ENCODE assay signal across 23 cellular contexts in the genomic region with DNA sequence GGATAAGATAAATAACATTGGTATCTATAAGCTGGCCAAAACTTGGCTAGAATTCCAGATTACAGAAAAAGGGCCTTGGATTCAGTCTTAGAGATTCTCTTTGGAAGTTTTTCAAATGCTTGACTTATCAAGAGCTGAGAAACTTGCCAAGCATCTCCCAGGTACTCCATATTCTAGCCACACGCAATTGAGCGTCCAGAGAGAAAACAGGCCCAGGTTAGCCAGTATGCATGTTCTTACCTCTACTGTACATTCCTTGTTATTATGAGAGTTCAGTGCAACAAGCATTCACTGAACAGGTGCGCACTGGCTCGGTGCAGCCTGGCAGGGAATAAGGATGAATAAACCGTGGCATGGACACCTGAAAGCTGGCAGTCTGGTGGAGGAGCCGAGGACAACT. TPM values are rescaled to one million over a fixed set of nuclear protein-coding genes. Genes with fewer than 3 reads are reported as not detected.
DNase-seq lines count a peak whose midpoint lies in the region; ATAC-seq and TF ChIP-seq lines count a peak whose summit lies in the region.
"Had no signal": no experiment of that assay in that cellular context is flagged by ENCODE, and none has a peak within 500 bp of the region (broad histone marks: within the 10 kb centered on the region; RNA-seq: fewer than 3 reads in every experiment).

No MANE protein-coding gene starts in this region.

- peak overlapping the region; percentile 58 for H3K4me2 ChIP-seq in GM23248 (ENCODE audit: unreplicated experiment)
- H3K4me2 ChIP-seq in PC-3 (ENCODE audit: low read length) = no peak overlapping the region
- H3K4me2 ChIP-seq: A549, PC-9 had no signal

- intact Hi-C loops in PC-3 (cut with micrococcal nuclease) (no loop called here), body of pancreas (cut with DNase I) (no loop called here)

- no peaks in the 10 kb centered on the region for H3K27me3 Mint-ChIP-seq in mesothelial cell of epicardium (ENCODE audit: low read depth)

- H3K9me2 ChIP-seq in GM23248 (ENCODE audit: insufficient read depth) = no peaks in the 10 kb centered on the region
- H3K9me2 ChIP-seq in PC-3 (replicated peaks; ENCODE audit: low read length) = no peaks in the 10 kb centered on the region

- no peak for ATAC-seq in PC-3
- no peak for ATAC-seq in body of pancreas
- ATAC-seq in GM21619 (IDR thresholded peaks at IDR 0.05; ENCODE audit: unreplicated experiment) = no peak
- ATAC-seq: A549; CD8-positive, alpha-beta T cell; K562 had no signal

- H2AFZ ChIP-seq in GM23248 (no peak overlapping the region), PC-3 (ENCODE audit: low read length) (no peak overlapping the region)
- H2AFZ ChIP-seq: PC-9 had no signal

- H3K4me3 Mint-ChIP-seq in mesothelial cell of epicardium = no peak overlapping the region
- H3K4me3 Mint-ChIP-seq: CD8-positive, alpha-beta T cell had no signal

- H4K20me1 ChIP-seq in GM23248 (ENCODE audit: insufficient read depth) (no peaks in the 10 kb centered on the region), PC-3 (ENCODE audit: low read length) (no peaks in the 10 kb centered on the region)

- POLR2A ChIA-PET in PC-3 (lab: Charles Lee; ENCODE audit: unreplicated experiment) = no interaction called here

- H3K4me1 ChIP-seq in GM23248 (ENCODE audit: insufficient read depth) (peaks cover 29% of the 10 kb centered on the region), HUES48 (ENCODE audit: control insufficient read depth, insufficient read depth, low read length) (peaks cover 5% of the 10 kb centered on the region), adipocyte (ENCODE audit: control insufficient read depth, insufficient read depth, low read length) (peaks cover 18% of the 10 kb centered on the region), PC-3 (ENCODE audit: insufficient read depth, low read length) (no peaks in the 10 kb centered on the region), body of pancreas (peaks cover 3% of the 10 kb centered on the region)
- H3K4me1 ChIP-seq: A549 had no signal

- in situ Hi-C loops in GM23248 (cut with MboI) = no loop called here

- H3F3A ChIP-seq in GM23248 (ENCODE audit: insufficient read depth) = peaks cover 48% of the 10 kb centered on the region
- no peaks in the 10 kb centered on the region for H3F3A ChIP-seq in PC-3 (ENCODE audit: low read length, unreplicated experiment)

- TF ChIP-seq POLR2A in body of pancreas (IDR thresholded peaks at IDR 0.05) = no peak

- H3K36me3 ChIP-seq in GM23248 (ENCODE audit: low read depth) = peaks cover 90% of the 10 kb centered on the region
- peaks cover 100% of the 10 kb centered on the region for H3K36me3 ChIP-seq in HUES48 (ENCODE audit: control insufficient read depth, insufficient read depth, low read length)
- peaks cover 100% of the 10 kb centered on the region for H3K36me3 ChIP-seq in adipocyte (ENCODE audit: control insufficient read depth, insufficient read depth, low read length, severe bottlenecking)
- peaks cover 89% of the 10 kb centered on the region for H3K36me3 ChIP-seq in PC-3 (ENCODE audit: low read depth, low read length)
- H3K36me3 ChIP-seq in body of pancreas (replicated peaks in 1 of 2; ENCODE audit: insufficient read depth in 1 of 2, low read depth in 2 of 2) = peaks cover 7 to 60% of the 10 kb centered on the region in 2 donors
- H3K36me3 ChIP-seq in WERI-Rb-1 = peaks cover 81% of the 10 kb centered on the region

- no peak overlapping the region for H3K9ac ChIP-seq in GM23248
- H3K9ac ChIP-seq in HUES48 (ENCODE audit: low read depth, low read length) = no peak overlapping the region
- H3K9ac ChIP-seq in adipocyte (ENCODE audit: low read length) = peak overlapping the region; percentile 18
- H3K9ac ChIP-seq in PC-3 (ENCODE audit: low read length) = no peak overlapping the region

- H3K27ac ChIP-seq in GM23248 (no peak overlapping the region; the same call in 1 of the 2 replicates), HUES48 (ENCODE audit: low read depth, low read length) (peak overlapping the region; percentile 48), PC-3 (ENCODE audit: low read length) (no peak overlapping the region), body of pancreas (no peak overlapping the region), WERI-Rb-1 (no peak overlapping the region)
- H3K27ac ChIP-seq: A549, HL-60, PC-9, RWPE1 had no signal

- H3K9me3 Mint-ChIP-seq in mesothelial cell of epicardium = no peaks in the 10 kb centered on the region
- H3K9me3 Mint-ChIP-seq: CD8-positive, alpha-beta T cell had no signal

- H3K27me3 ChIP-seq in GM23248 (replicated peaks; ENCODE audit: insufficient read depth) (no peaks in the 10 kb centered on the region), HUES48 (ENCODE audit: control insufficient read depth, insufficient read depth, low read length) (no peaks in the 10 kb centered on the region), adipocyte (replicated peaks; ENCODE audit: control insufficient read depth, insufficient read depth, low read length) (no peaks in the 10 kb centered on the region), PC-3 (ENCODE audit: low read length) (no peaks in the 10 kb centered on the region), body of pancreas (no peaks in the 10 kb centered on the region), WERI-Rb-1 (ENCODE audit: insufficient read depth, low read depth, severe bottlenecking) (no peaks in the 10 kb centered on the region)

- peaks cover 50% of the 10 kb centered on the region for H3K36me3 Mint-ChIP-seq in mesothelial cell of epicardium

- H3K4me3 ChIP-seq in GM23248 = no peak overlapping the region
- H3K4me3 ChIP-seq in HUES48 (ENCODE audit: low read depth, low read length) = no peak overlapping the region
- H3K4me3 ChIP-seq in adipocyte (ENCODE audit: low read length) = no peak overlapping the region
- H3K4me3 ChIP-seq in PC-3 (ENCODE audit: low read length) = no peak overlapping the region
- H3K4me3 ChIP-seq in body of pancreas = no peak overlapping the region
- H3K4me3 ChIP-seq in WERI-Rb-1 (ENCODE audit: low read depth, low read length) = no peak overlapping the region
- H3K4me3 ChIP-seq: A549, HAP-1, K562, PC-9 had no signal

- TF ChIP-seq CTCF in mesothelial cell of epicardium (IDR thresholded peaks at IDR 0.05; ENCODE audit: unreplicated experiment) (no peak), PC-3 (conservative IDR thresholded peaks at IDR 0.05; ENCODE audit: low read depth, low read length) (no peak), body of pancreas (IDR thresholded peaks at IDR 0.05) (no peak), WERI-Rb-1 (IDR thresholded peaks at IDR 0.05; ENCODE audit: low read depth, low read length) (no peak)

- peaks cover 5% of the 10 kb centered on the region for H3K4me1 Mint-ChIP-seq in mesothelial cell of epicardium

- CTCF ChIA-PET in PC-3 (lab: Charles Lee) = no interaction called here

- BruUV-seq in PC-3 (replicated peaks; lab: Mats Ljungman, UMichigan) = no TSS peak

- peaks cover 20% of the 10 kb centered on the region for H3K79me2 ChIP-seq in GM23248 (ENCODE audit: insufficient read depth)
- H3K79me2 ChIP-seq in PC-3 (ENCODE audit: low read length) = no peaks in the 10 kb centered on the region

- no peak for DNase-seq in GM23248
- DNase-seq in adipocyte (ENCODE audit: low read depth) = no peak
- no peak for DNase-seq in mesothelial cell of epicardium (ENCODE audit: low spot score in 2 of 2, unreplicated experiment in 2 of 2)
- DNase-seq in PC-3 = no peak
- no peak for DNase-seq in body of pancreas
- DNase-seq in WERI-Rb-1 = no peak
- DNase-seq: Calu3; CD8-positive, alpha-beta T cell; MV-4-11; NCI-H1417; NCI-H187; NCI-H2107; NCI-H524; SIG-M5 had no signal

- H3K9me3 ChIP-seq in GM23248 (ENCODE audit: low read depth) (no peaks in the 10 kb centered on the region), HUES48 (ENCODE audit: control insufficient read depth, insufficient read depth, low read length) (no peaks in the 10 kb centered on the region), adipocyte (ENCODE audit: control insufficient read depth, low read length) (no peaks in the 10 kb centered on the region), PC-3 (ENCODE audit: low read length) (no peaks in the 10 kb centered on the region), body of pancreas (no peaks in the 10 kb centered on the region), WERI-Rb-1 (ENCODE audit: severe bottlenecking) (no peaks in the 10 kb centered on the region)
- H3K9me3 ChIP-seq: A549, HAP-1 had no signal

- WGBS in GM23248 (ENCODE audit: low coverage in 1 of 2, low lambda C conversion rate in 2 of 2, missing lambda C conversion rate in 2 of 2), 2 experiments = 88 to 90% methylated on average over 6 of the region's 6 CpGs
- WGBS in body of pancreas, 2 donors = 80 to 91% methylated on average over 6 of the region's 6 CpGs

- peak overlapping the region; percentile 74 for H3K27ac Mint-ChIP-seq in mesothelial cell of epicardium
- H3K27ac Mint-ChIP-seq: CD8-positive, alpha-beta T cell had no signal

RNA-seq across cellular contexts. Expression of gene CRNKL1, which starts 13.7 kb away (rescaled TPM):
- 24.2 and 33.9 TPM in 2 replicates for total RNA-seq in GM23248 (2014; rRNA removed; shearing (Covaris generic))
- 16.6 and 16.9 TPM in 2 replicates for polyA plus RNA-seq in GM23248 (2016; fragmentation: Nextera tagmentation; extraction: Ambion mirVana)
- total RNA-seq in mesothelial cell of epicardium = 23.9 to 27.8 TPM (median 26.5 TPM) in 3 replicates
- total RNA-seq in PC-3 (2014; rRNA removed) = 17.2 and 22.5 TPM in 2 replicates
- total RNA-seq in body of pancreas = 10 to 100 TPM; 12.5 to 28.3 TPM

RNA-seq across cellular contexts. Expression of gene CFAP61, which starts 13.7 kb away (rescaled TPM):
- not detected in 2 replicates for total RNA-seq in GM23248 (2014; rRNA removed; shearing (Covaris generic))
- polyA plus RNA-seq in GM23248 (2016; fragmentation: Nextera tagmentation; extraction: Ambion mirVana) = not detected in 2 replicates
- total RNA-seq in mesothelial cell of epicardium (0.45 to 0.62 TPM in 2 of 3 replicates, not detected in the other), PC-3 (2014; rRNA removed) (not detected in 2 replicates), body of pancreas (under 1 TPM in 1 of 2 donors, not detected in 1; 0.52 TPM)
- total RNA-seq: Calu3; CD8-positive, alpha-beta T cell; K562 had no signal
- polyA plus RNA-seq: BJ had no signal

RNA-seq across cellular contexts. Expression of gene NAA20, which starts 21.4 kb away (rescaled TPM):
- total RNA-seq in GM23248 (2014; rRNA removed; shearing (Covaris generic)) = 46.2 and 66.4 TPM in 2 replicates
- 162 and 163 TPM in 2 replicates for polyA plus RNA-seq in GM23248 (2016; fragmentation: Nextera tagmentation; extraction: Ambion mirVana)
- total RNA-seq in mesothelial cell of epicardium (34.0 to 38.9 TPM (median 36.9 TPM) in 3 replicates), PC-3 (2014; rRNA removed) (107 and 113 TPM in 2 replicates), body of pancreas (10 to 100 TPM; 19.2 to 23.4 TPM)
